Comparison of ENCODE assay signal across 20 cellular contexts in the genomic region with DNA sequence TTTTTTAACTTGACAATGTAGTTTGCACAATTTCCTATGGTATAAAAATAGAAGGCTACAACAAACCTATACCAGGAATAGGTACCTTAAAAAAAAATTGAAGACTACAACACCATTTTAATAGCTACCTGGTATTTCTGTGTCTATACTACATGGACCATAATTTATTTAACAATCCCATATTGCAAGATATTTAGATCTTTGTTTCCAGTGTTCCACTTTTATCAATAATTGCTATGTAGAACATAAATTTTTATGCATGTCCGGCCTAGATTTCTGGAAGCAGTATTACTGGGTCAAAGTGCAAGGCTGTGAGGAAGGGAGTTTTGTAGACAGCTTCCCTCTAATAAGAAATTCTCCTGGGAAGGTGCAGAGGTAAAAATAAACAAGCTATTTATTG.
"Had no signal": no experiment of that assay in that cellular context is flagged by ENCODE, and none has a peak within 500 bp of the region (broad histone marks: within the 10 kb centered on the region; RNA-seq: fewer than 3 reads in every experiment).

No MANE protein-coding gene starts in this region.

- H3K4me3 Mint-ChIP-seq: activated CD8-positive, alpha-beta T cell treated with anti-CD3 and anti-CD28 coated beads for 36 hours; endodermal cell; natural killer cell treated with Interleukin-12 subunit alpha and Interleukin-12 subunit beta and Interleukin-15 and Interleukin-18, amount 100 ng/mL, for 72 hours had no signal

- H3K36me3 Mint-ChIP-seq: natural killer cell treated with Interleukin-12 subunit alpha and Interleukin-12 subunit beta and Interleukin-15 and Interleukin-18, amount 100 ng/mL, for 72 hours had no signal

- H3K27ac ChIP-seq: gastroesophageal sphincter, psoas muscle, right atrium auricular region, testis had no signal

- DNase-seq: activated CD4-positive, alpha-beta T cell treated with anti-CD3 and anti-CD28 coated beads for 48 hours; activated CD8-positive, alpha-beta T cell treated with anti-CD3 and anti-CD28 coated beads for 36 hours; activated T-cell treated with anti-CD3 and anti-CD28 coated beads, Interleukin-2, amount 50 U/mL, for 1 hour; cortex of kidney; endodermal cell; head of caudate nucleus; hypothalamus; left ventricle myocardium superior; midbrain; pancreas; psoas muscle; stimulated activated CD4-positive, alpha-beta T cell treated with anti-CD3 and anti-CD28 coated beads, Interleukin-1b, Interleukin-23, amount 100 ng/mL, for 48 hours; stomach; SW 1271; testis; upper lobe of right lung had no signal

- H3K4me3 ChIP-seq: gastroesophageal sphincter, pancreas, psoas muscle, right atrium auricular region, stomach, testis, upper lobe of right lung had no signal

- H3K9me3 Mint-ChIP-seq: activated CD8-positive, alpha-beta T cell treated with anti-CD3 and anti-CD28 coated beads for 36 hours; activated naive CD4-positive, alpha-beta T cell treated with anti-CD3 and anti-CD28 coated beads, Interleukin-2, amount 50 U/mL, for 72 hours; natural killer cell treated with Interleukin-12 subunit alpha and Interleukin-12 subunit beta and Interleukin-15 and Interleukin-18, amount 100 ng/mL, for 72 hours had no signal

- H3K27me3 Mint-ChIP-seq: activated CD8-positive, alpha-beta T cell treated with anti-CD3 and anti-CD28 coated beads for 36 hours; natural killer cell treated with Interleukin-12 subunit alpha and Interleukin-12 subunit beta and Interleukin-15 and Interleukin-18, amount 100 ng/mL, for 72 hours had no signal

- ATAC-seq: activated CD8-positive, alpha-beta T cell treated with anti-CD3 and anti-CD28 coated beads for 36 hours; activated naive CD4-positive, alpha-beta T cell treated with anti-CD3 and anti-CD28 coated beads, Interleukin-2, amount 50 U/mL, for 72 hours; gastroesophageal sphincter; left ventricle myocardium superior; natural killer cell treated with Interleukin-12 subunit alpha and Interleukin-12 subunit beta and Interleukin-15 and Interleukin-18, amount 100 ng/mL, for 72 hours; pancreas; psoas muscle; upper lobe of right lung had no signal

- H3K27ac Mint-ChIP-seq: endodermal cell had no signal

- H3K9me3 ChIP-seq: gastroesophageal sphincter, pancreas, psoas muscle, right atrium auricular region, stomach, testis, upper lobe of right lung had no signal

- H3K27me3 ChIP-seq: gastroesophageal sphincter, pancreas, right atrium auricular region, stomach, testis, upper lobe of right lung had no signal

- H3K36me3 ChIP-seq: gastroesophageal sphincter, pancreas, right atrium auricular region, stomach, upper lobe of right lung had no signal
